ENCODE assay signal across 8 cellular contexts in the genomic region with DNA sequence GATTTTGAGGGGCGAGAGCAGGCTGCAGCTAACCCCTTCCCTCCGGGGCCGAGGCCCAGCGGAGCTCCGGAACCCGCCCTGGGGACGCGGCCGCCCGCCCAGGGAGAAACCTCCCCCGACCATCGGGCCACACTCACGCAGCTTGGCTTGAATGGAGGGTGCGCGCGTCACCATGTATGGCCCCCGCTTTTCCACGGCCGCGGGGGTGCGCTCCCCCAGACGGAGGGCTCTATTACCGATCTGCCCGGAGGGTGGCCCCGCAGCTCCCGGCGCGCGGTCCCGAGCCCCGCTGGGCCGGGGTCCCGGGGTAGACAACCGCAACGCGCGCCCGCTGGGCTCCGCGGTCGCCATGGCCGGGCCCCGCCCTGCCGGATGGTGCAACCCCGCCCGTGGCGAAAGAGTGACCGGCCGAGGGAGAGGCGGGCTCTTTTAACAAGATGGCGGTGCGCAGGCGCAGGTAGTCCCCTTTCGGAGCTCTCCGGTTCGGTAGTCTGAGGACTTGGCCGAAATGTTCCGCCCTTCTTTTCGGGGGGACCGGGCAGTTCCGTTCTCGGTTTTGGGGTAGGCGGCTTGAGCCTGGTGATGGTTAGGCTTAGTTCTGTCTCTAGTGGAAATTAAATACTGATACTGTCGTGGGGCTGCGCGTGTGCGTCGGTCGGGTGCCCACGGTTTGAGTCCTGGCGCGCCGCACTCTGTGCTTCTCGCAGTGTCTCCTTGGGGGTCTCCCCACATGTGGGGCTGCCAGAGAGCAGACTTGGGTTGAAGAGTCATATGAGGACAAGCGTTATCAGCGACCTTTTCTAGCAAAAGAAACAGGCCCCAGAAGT. TPM values are rescaled to one million over a fixed set of nuclear protein-coding genes. Genes with fewer than 3 reads are reported as not detected.
DNase-seq lines count a peak whose midpoint lies in the region; ATAC-seq and TF ChIP-seq lines count a peak whose summit lies in the region.

A gene with protein sequence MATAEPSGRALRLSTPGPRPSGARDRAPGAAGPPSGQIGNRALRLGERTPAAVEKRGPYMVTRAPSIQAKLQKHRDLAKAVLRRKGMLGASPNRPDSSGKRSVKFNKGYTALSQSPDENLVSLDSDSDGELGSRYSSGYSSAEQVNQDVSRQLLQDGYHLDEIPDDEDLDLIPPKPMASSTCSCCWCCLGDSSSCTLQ (minus strand): TSS at position 402 of the 827 bp plus-strand sequence. CDS start 51 bp downstream, at position 351.

- peak within 1 kb of the TSS; percentile 96 for H3K4me3 Mint-ChIP-seq in T-helper 1 cell treated with Interleukin-12 subunit alpha and Interleukin-12 subunit beta and Interleukin-4 antibody, amounts not matched to agents 30 μg/mL and 1 μg/mL, for 36 hours
- peak within 1 kb of the TSS; percentile 100 for H3K4me3 Mint-ChIP-seq in progenitor cell of endocrine pancreas (ENCODE audit: low read depth)

- peak within 1 kb of the TSS; percentile 94 for H3K27ac ChIP-seq in upper lobe of right lung

- no peaks in the 10 kb centered on the region for H3K9me3 Mint-ChIP-seq in T-helper 1 cell treated with Interleukin-12 subunit alpha and Interleukin-12 subunit beta and Interleukin-4 antibody, amounts not matched to agents 30 μg/mL and 1 μg/mL, for 36 hours
- no peaks in the 10 kb centered on the region for H3K9me3 Mint-ChIP-seq in progenitor cell of endocrine pancreas (ENCODE audit: low read depth)

- H3K36me3 Mint-ChIP-seq in T-helper 1 cell treated with Interleukin-12 subunit alpha and Interleukin-12 subunit beta and Interleukin-4 antibody, amounts not matched to agents 30 μg/mL and 1 μg/mL, for 36 hours (ENCODE audit: low read depth), result peaks cover 32% of the 10 kb centered on the region
- H3K36me3 Mint-ChIP-seq in progenitor cell of endocrine pancreas (ENCODE audit: insufficient read depth), result peaks cover 13% of the 10 kb centered on the region

- H3K27me3 ChIP-seq in upper lobe of right lung, result no peaks in the 10 kb centered on the region

- no peaks in the 10 kb centered on the region for H3K27me3 Mint-ChIP-seq in T-helper 1 cell treated with Interleukin-12 subunit alpha and Interleukin-12 subunit beta and Interleukin-4 antibody, amounts not matched to agents 30 μg/mL and 1 μg/mL, for 36 hours (ENCODE audit: low read depth)
- H3K27me3 Mint-ChIP-seq in progenitor cell of endocrine pancreas, result no peaks in the 10 kb centered on the region

- H3K4me3 ChIP-seq in GM12864 (ENCODE audit: low read depth, low read length), result peak within 1 kb of the TSS; percentile 82
- H3K4me3 ChIP-seq in upper lobe of right lung, result peak within 1 kb of the TSS; percentile 91

- TF ChIP-seq CTCF in GM12864 (IDR thresholded peaks at IDR 0.05; ENCODE audit: low read depth, low read length, missing control alignments), result no peak
- TF ChIP-seq CTCF in progenitor cell of endocrine pancreas (IDR thresholded peaks at IDR 0.05; ENCODE audit: unreplicated experiment), result no peak
- no peak for TF ChIP-seq CTCF in upper lobe of right lung (IDR thresholded peaks at IDR 0.05)

- H3K36me3 ChIP-seq in upper lobe of right lung, result peaks cover 33% of the 10 kb centered on the region

- H3K4me1 ChIP-seq in upper lobe of right lung, result peaks cover 18% of the 10 kb centered on the region

- intact Hi-C loops in left cardiac atrium (cut with DNase I), result loop anchor here (5.0 to 10.0 kb wide), 3 partner anchors 64 to 122 kb away; a partner anchor contains a TSS
- intact Hi-C loops in upper lobe of right lung (cut with DNase I), result no loop called here

- peak within 1 kb of the TSS; percentile 92 for H3K27ac Mint-ChIP-seq in T-helper 1 cell treated with Interleukin-12 subunit alpha and Interleukin-12 subunit beta and Interleukin-4 antibody, amounts not matched to agents 30 μg/mL and 1 μg/mL, for 36 hours
- H3K27ac Mint-ChIP-seq in progenitor cell of endocrine pancreas, result peak within 1 kb of the TSS; percentile 96

- peaks cover 34% of the 10 kb centered on the region for H3K4me1 Mint-ChIP-seq in T-helper 1 cell treated with Interleukin-12 subunit alpha and Interleukin-12 subunit beta and Interleukin-4 antibody, amounts not matched to agents 30 μg/mL and 1 μg/mL, for 36 hours (ENCODE audit: low read depth)
- H3K4me1 Mint-ChIP-seq in progenitor cell of endocrine pancreas (ENCODE audit: low read depth), result peaks cover 21% of the 10 kb centered on the region

- no peaks in the 10 kb centered on the region for H3K9me3 ChIP-seq in upper lobe of right lung

- DNase-seq in GM12864 (ENCODE audit: low read depth) (peak; percentile 53), NCI-H1417 treated with DMSO at 0.1 percent for 48 hours (lab: John Stamatoyannopoulos, UW) (peak; percentile 50), amniotic stem cell (lab: John Stamatoyannopoulos, UW) (peak; percentile 87), left cardiac atrium (peak; percentile 96), progenitor cell of endocrine pancreas (ENCODE audit: low spot score, unreplicated experiment) (peak; percentile 80), upper lobe of right lung (peak; percentile 98)

- ATAC-seq in HG02623 (IDR thresholded peaks at IDR 0.05; ENCODE audit: unreplicated experiment) (peak; percentile 74), left cardiac atrium (peak; percentile 96 to 97), upper lobe of right lung (peak; percentile 97)

RNA-seq across cellular contexts. Expression of the gene that starts here (rescaled TPM):
- total RNA-seq in left cardiac atrium (100 to 1,000 TPM in 1 of 2 donors, 10 to 100 TPM in 1; 91.2 to 117 TPM), progenitor cell of endocrine pancreas (118 and 122 TPM in 2 replicates), upper lobe of right lung (75.4 TPM)

Comparison
In these comparisons a context has a peak if more than half of its experiments do, and no peak if none do; other contexts are left out.
1. Peak in every context shown above with its lines: DNase-seq, ATAC-seq, H3K4me3 ChIP-seq and H3K27ac ChIP-seq.